Comparison of ENCODE assay signal across 10 cellular contexts in genomic region chr7:142741932-142742331, GRCh38. TPM values are rescaled to one million over a fixed set of nuclear protein-coding genes. Genes with fewer than 3 reads are reported as not detected.
"Had no signal": no experiment of that assay in that cellular context is flagged by ENCODE, and none has a peak within 500 bp of the region (broad histone marks: within the 10 kb centered on the region; RNA-seq: fewer than 3 reads in every experiment).

No MANE protein-coding gene starts in this region.

RNA-seq across cellular contexts. Expression of gene PRSS1, which starts 7.3 kb away (rescaled TPM):
- total RNA-seq: activated CD4-positive, alpha-beta T cell treated with anti-CD3 and anti-CD28 coated beads, Interleukin-2, amount 10 ng/mL, durations not matched to agents 24 days and 14 days; activated CD8-positive, alpha-beta memory T cell treated with anti-CD3 and anti-CD28 coated beads for 36 hours; activated CD8-positive, alpha-beta T cell treated with anti-CD3 and anti-CD28 coated beads for 36 hours; activated naive CD8-positive, alpha-beta T cell treated with anti-CD3 and anti-CD28 coated beads for 36 hours; activated T-cell treated with anti-CD3 and anti-CD28 coated beads, Interleukin-2, amount 50 U/mL, for 72 hours; activated T-helper 17 cell treated with anti-CD3 and anti-CD28 coated beads, Interleukin-2, amount 50 U/mL, for 72 hours; astrocyte; SJSA1 had no signal
- polyA plus RNA-seq: SK-N-SH had no signal

RNA-seq across cellular contexts. Expression of gene PRSS2, which starts 28.8 kb away (rescaled TPM):
- total RNA-seq: activated CD4-positive, alpha-beta T cell treated with anti-CD3 and anti-CD28 coated beads, Interleukin-2, amount 10 ng/mL, durations not matched to agents 24 days and 14 days; activated CD8-positive, alpha-beta memory T cell treated with anti-CD3 and anti-CD28 coated beads for 36 hours; activated CD8-positive, alpha-beta T cell treated with anti-CD3 and anti-CD28 coated beads for 36 hours; activated naive CD8-positive, alpha-beta T cell treated with anti-CD3 and anti-CD28 coated beads for 36 hours; activated T-cell treated with anti-CD3 and anti-CD28 coated beads, Interleukin-2, amount 50 U/mL, for 72 hours; activated T-helper 17 cell treated with anti-CD3 and anti-CD28 coated beads, Interleukin-2, amount 50 U/mL, for 72 hours; astrocyte; bronchial epithelial cell; SJSA1 had no signal
- polyA plus RNA-seq: SK-N-SH had no signal
